28 cellular contexts compared by ENCODE assay signal in genomic region chr11:34238966-34239365, GRCh38.
DNase-seq lines count a peak whose midpoint lies in the region; ATAC-seq, FAIRE-seq and TF ChIP-seq lines count a peak whose summit lies in the region.
"Had no signal": no experiment of that assay in that cellular context is flagged by ENCODE, and none has a peak within 500 bp of the region (broad histone marks: within the 10 kb centered on the region; RNA-seq: fewer than 3 reads in every experiment).

No MANE protein-coding gene starts in this region.

- H3K27ac ChIP-seq in astrocyte (ENCODE audit: low read depth, low read length) (no peak overlapping the region), neural progenitor cell (no peak overlapping the region), substantia nigra (ENCODE audit: low read depth, low read length, poor library complexity, severe bottlenecking) (no peak overlapping the region)
- H3K27ac ChIP-seq: BLaER1 treated with 17β-estradiol and CSF1 and Interleukin-3, amounts not matched to agents 10 nM and 100 nM; gastroesophageal sphincter; HL-60; neutrophil; PC-9; sigmoid colon; tibial artery had no signal

- H3K79me2 ChIP-seq in astrocyte (ENCODE audit: insufficient read depth, low read length) = no peaks in the 10 kb centered on the region
- no peaks in the 10 kb centered on the region for H3K79me2 ChIP-seq in neural progenitor cell (ENCODE audit: low read depth)

- no peak for FAIRE-seq in astrocyte (lab: Jason Lieb, UNC)
- FAIRE-seq: endometrium had no signal

- no peaks in the 10 kb centered on the region for H3K9me3 ChIP-seq in astrocyte (ENCODE audit: insufficient read depth, low read depth, low read length)
- H3K9me3 ChIP-seq in neural progenitor cell (ENCODE audit: low read depth) = no peaks in the 10 kb centered on the region
- H3K9me3 ChIP-seq: BLaER1 treated with 17β-estradiol and CSF1 and Interleukin-3, amounts not matched to agents 10 nM and 100 nM; gastroesophageal sphincter; neutrophil; sigmoid colon; tibial artery had no signal

- peak; percentile 80 for DNase-seq in ELF-1 (ENCODE audit: low read depth, low spot score)
- peak; percentile 73 for DNase-seq in NCI-H226
- peak; percentile 18 for DNase-seq in astrocyte (ENCODE audit: low read depth)
- DNase-seq in neural progenitor cell (ENCODE audit: low spot score) = no peak
- no peak for DNase-seq in substantia nigra (lab: John Stamatoyannopoulos, UW)
- no peak for DNase-seq in natural killer cell treated with Interleukin-12 subunit alpha and Interleukin-12 subunit beta and Interleukin-15 and Interleukin-18, amount 100 ng/mL, for 72 hours (ENCODE audit: low spot score)
- DNase-seq: activated naive CD4-positive, alpha-beta T cell treated with anti-CD3 and anti-CD28 coated beads, Interleukin-2, amount 10 ng/mL, durations not matched to agents 7 days and 5 days; COR-L47; DMS79 treated with DMSO at 0.1 percent for 48 hours; hippocampal formation; immature natural killer cell; NCI-H1694; NCI-H2171; NCI-H510A treated with DMSO at 0.1 percent for 48 hours; PC-9; SIG-M5; sigmoid colon; stimulated activated CD4-positive, alpha-beta T cell treated with anti-CD3 and anti-CD28 coated beads, Interleukin-4, amount 100 ng/mL, for 4 hours; stimulated activated naive CD4-positive, alpha-beta T cell treated with Interleukin-2 at 50 U/mL for 16 hours; T1000; tibial artery had no signal

- H3K4me2 ChIP-seq in astrocyte (ENCODE audit: low read length) (no peak overlapping the region), neural progenitor cell (no peak overlapping the region)
- H3K4me2 ChIP-seq: PC-9 had no signal

- H3K9me3 Mint-ChIP-seq in astrocyte (ENCODE audit: unreplicated experiment) = peaks cover 4% of the 10 kb centered on the region
- H3K9me3 Mint-ChIP-seq in neural progenitor cell = no peaks in the 10 kb centered on the region
- no peaks in the 10 kb centered on the region for H3K9me3 Mint-ChIP-seq in natural killer cell treated with Interleukin-12 subunit alpha and Interleukin-12 subunit beta and Interleukin-15 and Interleukin-18, amount 100 ng/mL, for 72 hours
- H3K9me3 Mint-ChIP-seq: activated naive CD4-positive, alpha-beta T cell treated with anti-CD3 and anti-CD28 coated beads, Interleukin-2, amount 10 ng/mL, durations not matched to agents 7 days and 5 days; immature natural killer cell; WTC11 had no signal

- H3K4me1 Mint-ChIP-seq in astrocyte (ENCODE audit: low read depth, unreplicated experiment) = peaks cover 49% of the 10 kb centered on the region
- peaks cover 39% of the 10 kb centered on the region for H3K4me1 Mint-ChIP-seq in neural progenitor cell
- peaks cover 50 to 54% of the 10 kb centered on the region in 2 donors for H3K4me1 Mint-ChIP-seq in natural killer cell treated with Interleukin-12 subunit alpha and Interleukin-12 subunit beta and Interleukin-15 and Interleukin-18, amount 100 ng/mL, for 72 hours (ENCODE audit: low read depth in 2 of 2)

- H3K9ac ChIP-seq in astrocyte (ENCODE audit: low read length) = no peak overlapping the region
- H3K9ac ChIP-seq in neural progenitor cell = no peak overlapping the region
- H3K9ac ChIP-seq: BLaER1 treated with 17β-estradiol and CSF1 and Interleukin-3, amounts not matched to agents 10 nM and 100 nM had no signal

- no peak overlapping the region for H3K4me3 ChIP-seq in astrocyte (ENCODE audit: insufficient read depth, low read depth, low read length)
- no peak overlapping the region for H3K4me3 ChIP-seq in neural progenitor cell
- H3K4me3 ChIP-seq: BLaER1 treated with 17β-estradiol and CSF1 and Interleukin-3, amounts not matched to agents 10 nM and 100 nM; gastroesophageal sphincter; PC-9; sigmoid colon; tibial artery had no signal

- peak overlapping the region; percentile 69 for H3K27ac Mint-ChIP-seq in astrocyte (ENCODE audit: unreplicated experiment)
- peak overlapping the region; percentile 53 for H3K27ac Mint-ChIP-seq in neural progenitor cell
- peak overlapping the region in 1 of 2 donors; percentile 93 for H3K27ac Mint-ChIP-seq in natural killer cell treated with Interleukin-12 subunit alpha and Interleukin-12 subunit beta and Interleukin-15 and Interleukin-18, amount 100 ng/mL, for 72 hours
- H3K27ac Mint-ChIP-seq: activated naive CD4-positive, alpha-beta T cell treated with anti-CD3 and anti-CD28 coated beads, Interleukin-2, amount 10 ng/mL, durations not matched to agents 7 days and 5 days; immature natural killer cell; WTC11 had no signal

- H4K20me1 ChIP-seq in astrocyte (ENCODE audit: insufficient read depth, low read length) (peaks cover 8% of the 10 kb centered on the region), neural progenitor cell (ENCODE audit: low read depth) (peaks cover 22% of the 10 kb centered on the region)
- H4K20me1 ChIP-seq: BLaER1 treated with 17β-estradiol and CSF1 and Interleukin-3, amounts not matched to agents 10 nM and 100 nM had no signal

- H3K4me3 Mint-ChIP-seq in astrocyte (ENCODE audit: unreplicated experiment) (no peak overlapping the region), neural progenitor cell (no peak overlapping the region)
- no peak overlapping the region for H3K4me3 Mint-ChIP-seq in natural killer cell treated with Interleukin-12 subunit alpha and Interleukin-12 subunit beta and Interleukin-15 and Interleukin-18, amount 100 ng/mL, for 72 hours
- H3K4me3 Mint-ChIP-seq: activated naive CD4-positive, alpha-beta T cell treated with anti-CD3 and anti-CD28 coated beads, Interleukin-2, amount 10 ng/mL, durations not matched to agents 7 days and 5 days; immature natural killer cell; WTC11 had no signal

- H3K36me3 Mint-ChIP-seq in astrocyte (ENCODE audit: low read depth, unreplicated experiment) (peaks cover 2% of the 10 kb centered on the region), neural progenitor cell (no peaks in the 10 kb centered on the region)
- no peaks in the 10 kb centered on the region for H3K36me3 Mint-ChIP-seq in natural killer cell treated with Interleukin-12 subunit alpha and Interleukin-12 subunit beta and Interleukin-15 and Interleukin-18, amount 100 ng/mL, for 72 hours
- H3K36me3 Mint-ChIP-seq: activated naive CD4-positive, alpha-beta T cell treated with anti-CD3 and anti-CD28 coated beads, Interleukin-2, amount 10 ng/mL, durations not matched to agents 7 days and 5 days; WTC11 had no signal

- no peak for ATAC-seq in GM18517 (IDR thresholded peaks at IDR 0.05; ENCODE audit: unreplicated experiment)
- no peak for ATAC-seq in natural killer cell treated with Interleukin-12 subunit alpha and Interleukin-12 subunit beta and Interleukin-15 and Interleukin-18, amount 100 ng/mL, for 72 hours
- ATAC-seq: gastroesophageal sphincter, WTC11 had no signal

- H2AFZ ChIP-seq in astrocyte (ENCODE audit: low read depth, low read length) (no peak overlapping the region), neural progenitor cell (replicated peaks) (no peak overlapping the region)
- H2AFZ ChIP-seq: PC-9 had no signal

- no peaks in the 10 kb centered on the region for H3K27me3 Mint-ChIP-seq in astrocyte (ENCODE audit: low read depth, unreplicated experiment)
- H3K27me3 Mint-ChIP-seq in neural progenitor cell (ENCODE audit: insufficient read depth, low read depth) = peaks cover 5% of the 10 kb centered on the region
- H3K27me3 Mint-ChIP-seq in natural killer cell treated with Interleukin-12 subunit alpha and Interleukin-12 subunit beta and Interleukin-15 and Interleukin-18, amount 100 ng/mL, for 72 hours = peaks cover 4 to 6% of the 10 kb centered on the region in 2 donors

- H3K27me3 ChIP-seq in astrocyte (ENCODE audit: insufficient read depth, low read length) (no peaks in the 10 kb centered on the region), neural progenitor cell (no peaks in the 10 kb centered on the region)
- H3K27me3 ChIP-seq: BLaER1 treated with 17β-estradiol and CSF1 and Interleukin-3, amounts not matched to agents 10 nM and 100 nM; gastroesophageal sphincter; neutrophil; sigmoid colon; tibial artery had no signal

- H3K4me1 ChIP-seq in astrocyte (ENCODE audit: insufficient read depth, low read length) (peaks cover 26% of the 10 kb centered on the region), neural progenitor cell (peaks cover 27% of the 10 kb centered on the region)

- no peaks in the 10 kb centered on the region for H3K36me3 ChIP-seq in astrocyte (ENCODE audit: insufficient read depth, low read length)
- no peaks in the 10 kb centered on the region for H3K36me3 ChIP-seq in neural progenitor cell
- H3K36me3 ChIP-seq: BLaER1 treated with 17β-estradiol and CSF1 and Interleukin-3, amounts not matched to agents 10 nM and 100 nM; gastroesophageal sphincter; neutrophil; sigmoid colon; tibial artery had no signal

- H3F3A ChIP-seq in neural progenitor cell (ENCODE audit: low read depth) = peaks cover 19% of the 10 kb centered on the region

- no peak for TF ChIP-seq CTCF in astrocyte (IDR thresholded peaks at IDR 0.05; ENCODE audit: insufficient read depth, low read depth, low read length)
- TF ChIP-seq CTCF in neural progenitor cell (IDR thresholded peaks at IDR 0.05) = no peak

Comparison
In these comparisons a context has a peak if more than half of its experiments do, and no peak if none do; other contexts are left out.
1. DNase-seq: peak in ELF-1 (single experiment), NCI-H226 (single experiment) and astrocyte (single experiment); none in neural progenitor cell (single experiment), substantia nigra (0 of 49) and natural killer cell treated with Interleukin-12 subunit alpha and Interleukin-12 subunit beta and Interleukin-15 and Interleukin-18, amount 100 ng/mL, for 72 hours (single experiment).